28 cellular contexts compared by ENCODE assay signal in genomic region chr3:126711361-126711760, GRCh38. TPM values are rescaled to one million over a fixed set of nuclear protein-coding genes. Genes with fewer than 3 reads are reported as not detected.
DNase-seq lines count a peak whose midpoint lies in the region; ATAC-seq and TF ChIP-seq lines count a peak whose summit lies in the region.
"Had no signal": no experiment of that assay in that cellular context is flagged by ENCODE, and none has a peak within 500 bp of the region (broad histone marks: within the 10 kb centered on the region; RNA-seq: fewer than 3 reads in every experiment).

No MANE protein-coding gene starts in this region.

- no peaks in the 10 kb centered on the region for H3K9me3 ChIP-seq in osteoblast (ENCODE audit: low read depth, low read length)
- H3K9me3 ChIP-seq in upper lobe of left lung, result no peaks in the 10 kb centered on the region
- H3K9me3 ChIP-seq in testis, result no peaks in the 10 kb centered on the region
- H3K9me3 ChIP-seq: gastrocnemius medialis, HAP-1, prostate gland, spleen, vagina had no signal

- intact Hi-C loops in testis (cut with DNase I; ENCODE audit: low total_unique reads), result no loop called here

- no peak overlapping the region for H2AFZ ChIP-seq in osteoblast (ENCODE audit: low read length)

- H3K9me3 Mint-ChIP-seq in osteocyte (ENCODE audit: unreplicated experiment), result peaks cover 3% of the 10 kb centered on the region
- H3K9me3 Mint-ChIP-seq: nephron; T-helper 1 cell treated with Interleukin-12 subunit alpha and Interleukin-12 subunit beta and Interleukin-4 antibody, amounts not matched to agents 30 μg/mL and 1 μg/mL, for 36 hours had no signal

- H3K4me3 Mint-ChIP-seq in osteocyte (ENCODE audit: unreplicated experiment), result no peak overlapping the region
- H3K4me3 Mint-ChIP-seq: IgD-negative memory B cell; nephron; T-helper 1 cell treated with Interleukin-12 subunit alpha and Interleukin-12 subunit beta and Interleukin-4 antibody, amounts not matched to agents 30 μg/mL and 1 μg/mL, for 36 hours had no signal

- H3K36me3 Mint-ChIP-seq in osteocyte (ENCODE audit: unreplicated experiment), result peaks cover 2% of the 10 kb centered on the region

- no peaks in the 10 kb centered on the region for H3K36me3 ChIP-seq in osteoblast (ENCODE audit: insufficient read depth, low read length)
- H3K36me3 ChIP-seq in upper lobe of left lung, result no peaks in the 10 kb centered on the region
- H3K36me3 ChIP-seq in testis (ENCODE audit: low read depth, missing control alignments), result no peaks in the 10 kb centered on the region
- H3K36me3 ChIP-seq: gastrocnemius medialis, HAP-1, prostate gland, spleen, vagina had no signal

- peaks cover 28% of the 10 kb centered on the region for H4K20me1 ChIP-seq in osteoblast (ENCODE audit: insufficient read depth, low read length)

- H3K4me1 Mint-ChIP-seq in osteocyte (ENCODE audit: unreplicated experiment), result no peaks in the 10 kb centered on the region
- H3K4me1 Mint-ChIP-seq: nephron had no signal

- no peak overlapping the region for H3K27ac Mint-ChIP-seq in osteocyte (ENCODE audit: unreplicated experiment)
- H3K27ac Mint-ChIP-seq: IgD-negative memory B cell; nephron; T-helper 1 cell treated with Interleukin-12 subunit alpha and Interleukin-12 subunit beta and Interleukin-4 antibody, amounts not matched to agents 30 μg/mL and 1 μg/mL, for 36 hours had no signal

- H3K27ac ChIP-seq in osteoblast (ENCODE audit: low read depth, low read length) (no peak overlapping the region), upper lobe of left lung (no peak overlapping the region), testis (no peak overlapping the region)
- H3K27ac ChIP-seq: gastrocnemius medialis, prostate gland, spleen, vagina, VCaP had no signal

- H3K4me2 ChIP-seq in osteoblast (ENCODE audit: insufficient read depth, low read length), result no peak overlapping the region

- WGBS in upper lobe of left lung, 2 donors, result 92% methylated on average over 4 of the region's 4 CpGs
- WGBS in testis, 2 donors, result 90 to 93% methylated on average over 3 to 4 of the region's 4 CpGs

- no peak for TF ChIP-seq POLR2A in upper lobe of left lung (IDR thresholded peaks at IDR 0.05)
- no peak for TF ChIP-seq POLR2A in testis (IDR thresholded peaks at IDR 0.05)

- H3K4me3 ChIP-seq in osteoblast (ENCODE audit: insufficient read depth, low read length) (no peak overlapping the region), upper lobe of left lung (no peak overlapping the region), testis (no peak overlapping the region)
- H3K4me3 ChIP-seq: gastrocnemius medialis, HAP-1, prostate gland, spleen, vagina had no signal

- TF ChIP-seq CTCF in osteoblast (IDR thresholded peaks at IDR 0.05; ENCODE audit: extremely low read depth, low read depth, low read length), result peak; percentile 19
- TF ChIP-seq CTCF in osteocyte (IDR thresholded peaks at IDR 0.05), result no peak
- no peak for TF ChIP-seq CTCF in upper lobe of left lung (IDR thresholded peaks at IDR 0.05)
- no peak for TF ChIP-seq CTCF in testis (IDR thresholded peaks at IDR 0.05)

- H3K27me3 ChIP-seq in osteoblast (ENCODE audit: insufficient read depth, low read length) (no peaks in the 10 kb centered on the region), upper lobe of left lung (no peaks in the 10 kb centered on the region), testis (no peaks in the 10 kb centered on the region)
- H3K27me3 ChIP-seq: gastrocnemius medialis, spleen, vagina had no signal

- no peak for TF ChIP-seq EP300 in upper lobe of left lung (IDR thresholded peaks at IDR 0.05)

- peak; percentile 63 for DNase-seq in AG20443 (ENCODE audit: low spot score)
- peak; percentile 28 for DNase-seq in LHCN-M2 (ENCODE audit: low read depth)
- DNase-seq in fibroblast of gingiva (ENCODE audit: low read depth), result peak; percentile 10
- peak; percentile 89 for DNase-seq in osteoblast (ENCODE audit: insufficient read length, low spot score, missing footprints)
- no peak for DNase-seq in H4 (ENCODE audit: low spot score)
- no peak for DNase-seq in osteocyte (ENCODE audit: extremely low spot score, unreplicated experiment)
- no peak for DNase-seq in upper lobe of left lung
- no peak for DNase-seq in testis
- DNase-seq: activated CD4-positive, alpha-beta T cell treated with anti-CD3 and anti-CD28 coated beads, Interleukin-2, amount 50 U/mL, for 4 hours; activated gamma-delta T cell; AML-193; amygdala; gastrocnemius medialis; left cardiac atrium; MM.1S; NCI-H1694; NCI-H2227 treated with DMSO at 0.1 percent for 48 hours; OCI-M1; SHP77 treated with DMSO at 0.1 percent for 48 hours; spleen; stimulated activated CD8-positive, alpha-beta memory T cell treated with anti-CD3 and anti-CD28 coated beads, Interleukin-4, amount 100 ng/mL, for 48 hours had no signal

- H3K79me2 ChIP-seq in osteoblast (ENCODE audit: insufficient read depth, low read length), result peaks cover 39% of the 10 kb centered on the region

- peaks cover 2% of the 10 kb centered on the region for H3K4me1 ChIP-seq in osteoblast (ENCODE audit: insufficient read depth, low read length)
- no peaks in the 10 kb centered on the region for H3K4me1 ChIP-seq in upper lobe of left lung
- no peaks in the 10 kb centered on the region for H3K4me1 ChIP-seq in testis
- H3K4me1 ChIP-seq: gastrocnemius medialis, HAP-1, prostate gland, vagina had no signal

- no peak for ATAC-seq in upper lobe of left lung (ENCODE audit: low FRiP score in 2 of 2)
- ATAC-seq: gastrocnemius medialis, left cardiac atrium had no signal

- H3K27me3 Mint-ChIP-seq in osteocyte (ENCODE audit: unreplicated experiment), result no peaks in the 10 kb centered on the region

RNA-seq across cellular contexts. Expression of gene CHCHD6, which starts 7.3 kb away (rescaled TPM):
- total RNA-seq in LHCN-M2 (2014; rRNA removed), result 23.5 and 25.5 TPM in 2 replicates
- polyA plus RNA-seq in LHCN-M2 (2012), result 29.0 TPM
- total RNA-seq in osteoblast, result 10.9 and 13.0 TPM in 2 replicates
- total RNA-seq in H4 (2014; rRNA removed; shearing (Covaris generic)), result 12.5 and 16.5 TPM in 2 replicates
- total RNA-seq in osteocyte, result 13.1 and 13.9 TPM in 2 replicates
- total RNA-seq in upper lobe of left lung, result 10 to 100 TPM; 16.6 to 35.6 (median 21.8) TPM
- total RNA-seq in testis, result 10 to 100 TPM; 47.6 to 49.9 TPM
- polyA plus RNA-seq in testis (ENCODE audit: insufficient read depth, low read depth, low replicate concordance), result 84.6 TPM

RNA-seq across cellular contexts. Expression of gene TXNRD3, which starts 56.4 kb away (rescaled TPM):
- 9.9 and 15.2 TPM in 2 replicates for total RNA-seq in LHCN-M2 (2014; rRNA removed)
- 14.1 TPM for polyA plus RNA-seq in LHCN-M2 (2012)
- total RNA-seq in osteoblast, result 18.1 and 20.3 TPM in 2 replicates
- 11.6 and 14.4 TPM in 2 replicates for total RNA-seq in H4 (2014; rRNA removed; shearing (Covaris generic))
- 16.9 and 17.6 TPM in 2 replicates for total RNA-seq in osteocyte
- 10 to 100 TPM in 5 of 6 donors, 1 to 10 TPM in 1; 7.6 to 14.4 (median 12.4) TPM for total RNA-seq in upper lobe of left lung
- total RNA-seq in testis, result 10 to 100 TPM; 25.7 to 34.3 TPM
- polyA plus RNA-seq in testis (ENCODE audit: insufficient read depth, low read depth, low replicate concordance), result 67.9 TPM

Comparison
In these comparisons a context has a peak if more than half of its experiments do, and no peak if none do; other contexts are left out.
1. DNase-seq: peak in AG20443 (single experiment), LHCN-M2 (single experiment), fibroblast of gingiva (single experiment) and osteoblast (single experiment); none in H4 (single experiment), osteocyte (single experiment), upper lobe of left lung (0 of 2) and testis (single experiment).